ENCODE assay signal across 15 cellular contexts in genomic region chr2:30580394-30580793, GRCh38.
DNase-seq lines count a peak whose midpoint lies in the region; ATAC-seq and TF ChIP-seq lines count a peak whose summit lies in the region.
"Had no signal": no experiment of that assay in that cellular context is flagged by ENCODE, and none has a peak within 500 bp of the region (broad histone marks: within the 10 kb centered on the region; RNA-seq: fewer than 3 reads in every experiment).

No MANE protein-coding gene starts in this region.

- intact Hi-C loops in activated naive CD4-positive, alpha-beta T cell treated with anti-CD3 and anti-CD28 coated beads for 36 hours (cut with micrococcal nuclease), result no loop called here
- intact Hi-C loops in uterus (cut with DNase I; ENCODE audit: low total_unique reads), result no loop called here
- intact Hi-C loops in mucosa of descending colon (cut with DNase I, micrococcal nuclease), result no loop called here

- POLR2A ChIA-PET in WTC11 (lab: Charles Lee), result no interaction called here

- TF ChIP-seq POLR2A in uterus (IDR thresholded peaks at IDR 0.05), result no peak

- H3K27ac Mint-ChIP-seq in activated naive CD4-positive, alpha-beta T cell treated with anti-CD3 and anti-CD28 coated beads, Interleukin-2, amount 50 U/mL, for 24 hours, result peak overlapping the region; percentile 6
- H3K27ac Mint-ChIP-seq in activated naive CD4-positive, alpha-beta T cell treated with anti-CD3 and anti-CD28 coated beads for 36 hours, result no peak overlapping the region
- H3K27ac Mint-ChIP-seq in WTC11, result peak overlapping the region; percentile 3; the same call in 1 of the 2 replicates

- H3K9me3 ChIP-seq in uterus (no peaks in the 10 kb centered on the region), mucosa of descending colon (no peaks in the 10 kb centered on the region)
- H3K9me3 ChIP-seq: A549 had no signal

- H3K4me3 Mint-ChIP-seq in activated naive CD4-positive, alpha-beta T cell treated with anti-CD3 and anti-CD28 coated beads, Interleukin-2, amount 50 U/mL, for 24 hours, result no peak overlapping the region
- no peak overlapping the region for H3K4me3 Mint-ChIP-seq in activated naive CD4-positive, alpha-beta T cell treated with anti-CD3 and anti-CD28 coated beads for 36 hours
- H3K4me3 Mint-ChIP-seq in WTC11, result no peak overlapping the region
- H3K4me3 Mint-ChIP-seq: CD14-positive monocyte had no signal

- no peaks in the 10 kb centered on the region for H3K27me3 ChIP-seq in uterus

- H3K27ac ChIP-seq in uterus, result peak overlapping the region; percentile 37 to 79
- H3K27ac ChIP-seq: A549 had no signal

- no peaks in the 10 kb centered on the region for H3K36me3 ChIP-seq in uterus
- H3K36me3 ChIP-seq in mucosa of descending colon (ENCODE audit: low read depth), result no peaks in the 10 kb centered on the region

- no peak overlapping the region for H3K4me3 ChIP-seq in uterus
- H3K4me3 ChIP-seq in mucosa of descending colon, result no peak overlapping the region
- H3K4me3 ChIP-seq: A549 had no signal

- peaks cover 8% of the 10 kb centered on the region for H3K36me3 Mint-ChIP-seq in activated naive CD4-positive, alpha-beta T cell treated with anti-CD3 and anti-CD28 coated beads, Interleukin-2, amount 50 U/mL, for 24 hours
- H3K36me3 Mint-ChIP-seq in activated naive CD4-positive, alpha-beta T cell treated with anti-CD3 and anti-CD28 coated beads for 36 hours (ENCODE audit: low read depth), result peaks cover 8% of the 10 kb centered on the region
- H3K36me3 Mint-ChIP-seq in WTC11, result no peaks in the 10 kb centered on the region

- TF ChIP-seq CTCF in WTC11 (IDR thresholded peaks at IDR 0.05) (no peak), uterus (IDR thresholded peaks at IDR 0.05) (no peak), mucosa of descending colon (IDR thresholded peaks at IDR 0.05) (no peak)

- no peaks in the 10 kb centered on the region for H3K27me3 Mint-ChIP-seq in activated naive CD4-positive, alpha-beta T cell treated with anti-CD3 and anti-CD28 coated beads, Interleukin-2, amount 50 U/mL, for 24 hours
- H3K27me3 Mint-ChIP-seq in activated naive CD4-positive, alpha-beta T cell treated with anti-CD3 and anti-CD28 coated beads for 36 hours (ENCODE audit: low read depth), result no peaks in the 10 kb centered on the region
- no peaks in the 10 kb centered on the region for H3K27me3 Mint-ChIP-seq in WTC11 (ENCODE audit: low read depth)

- no peaks in the 10 kb centered on the region for H3K9me3 Mint-ChIP-seq in activated naive CD4-positive, alpha-beta T cell treated with anti-CD3 and anti-CD28 coated beads, Interleukin-2, amount 50 U/mL, for 24 hours
- H3K9me3 Mint-ChIP-seq in activated naive CD4-positive, alpha-beta T cell treated with anti-CD3 and anti-CD28 coated beads for 36 hours, result no peaks in the 10 kb centered on the region
- no peaks in the 10 kb centered on the region for H3K9me3 Mint-ChIP-seq in WTC11

- H3K4me1 Mint-ChIP-seq in activated naive CD4-positive, alpha-beta T cell treated with anti-CD3 and anti-CD28 coated beads, Interleukin-2, amount 50 U/mL, for 24 hours, result peaks cover 29% of the 10 kb centered on the region
- H3K4me1 Mint-ChIP-seq in activated naive CD4-positive, alpha-beta T cell treated with anti-CD3 and anti-CD28 coated beads for 36 hours (ENCODE audit: low read depth), result peaks cover 8% of the 10 kb centered on the region
- H3K4me1 Mint-ChIP-seq in WTC11, result peaks cover 28% of the 10 kb centered on the region

- H3K4me1 ChIP-seq in uterus (no peaks in the 10 kb centered on the region), mucosa of descending colon (ENCODE audit: low read depth) (no peaks in the 10 kb centered on the region)
- H3K4me1 ChIP-seq: A549 had no signal

- CTCF ChIA-PET in activated naive CD4-positive, alpha-beta T cell treated with anti-CD3 and anti-CD28 coated beads for 36 hours (lab: Charles Lee), result interaction anchor here (1.0 to 1.2 kb wide), 2 partner anchors 22 to 25 kb away, joined by 3 to 4 read pairs; no protein-coding TSS in a partner anchor
- CTCF ChIA-PET in WTC11 (lab: Charles Lee), result interaction anchor here (0.8 kb wide), 1 partner anchor 131 kb away, joined by 3 read pairs; no protein-coding TSS in a partner anchor

- DNase-seq in activated naive CD4-positive, alpha-beta T cell treated with anti-CD3 and anti-CD28 coated beads for 36 hours, result no peak
- peak; percentile 42 for DNase-seq in NCI-H82 (lab: John Stamatoyannopoulos, UW)
- no peak for DNase-seq in WTC11 (ENCODE audit: low spot score)
- DNase-seq in uterus, result no peak
- no peak for DNase-seq in RPMI8226
- no peak for DNase-seq in DMS153 (lab: John Stamatoyannopoulos, UW)
- no peak for DNase-seq in mucosa of descending colon
- DNase-seq: COR-L47, NCI-H1092 treated with DMSO at 0.1 percent for 48 hours, NCI-H1694 treated with DMSO at 0.1 percent for 48 hours, NCI-H446, SIG-M5 had no signal

- peak; percentile 47; the same call in 1 of the 2 replicates for ATAC-seq in WTC11
- no peak for ATAC-seq in mucosa of descending colon
- ATAC-seq: A549 had no signal

TF ChIP-seq in WTC11, 78 proteins besides CTCF, POLR2A, EP300 and RAD21:
- TF ChIP-seq, protein P1, sequence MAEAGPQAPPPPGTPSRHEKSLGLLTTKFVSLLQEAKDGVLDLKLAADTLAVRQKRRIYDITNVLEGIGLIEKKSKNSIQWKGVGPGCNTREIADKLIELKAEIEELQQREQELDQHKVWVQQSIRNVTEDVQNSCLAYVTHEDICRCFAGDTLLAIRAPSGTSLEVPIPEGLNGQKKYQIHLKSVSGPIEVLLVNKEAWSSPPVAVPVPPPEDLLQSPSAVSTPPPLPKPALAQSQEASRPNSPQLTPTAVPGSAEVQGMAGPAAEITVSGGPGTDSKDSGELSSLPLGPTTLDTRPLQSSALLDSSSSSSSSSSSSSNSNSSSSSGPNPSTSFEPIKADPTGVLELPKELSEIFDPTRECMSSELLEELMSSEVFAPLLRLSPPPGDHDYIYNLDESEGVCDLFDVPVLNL (CRISPR knock-in tag; IDR thresholded peaks at IDR 0.05; ENCODE audit: borderline replicate concordance, low read depth), result no peak
- TF ChIP-seq, protein P2, sequence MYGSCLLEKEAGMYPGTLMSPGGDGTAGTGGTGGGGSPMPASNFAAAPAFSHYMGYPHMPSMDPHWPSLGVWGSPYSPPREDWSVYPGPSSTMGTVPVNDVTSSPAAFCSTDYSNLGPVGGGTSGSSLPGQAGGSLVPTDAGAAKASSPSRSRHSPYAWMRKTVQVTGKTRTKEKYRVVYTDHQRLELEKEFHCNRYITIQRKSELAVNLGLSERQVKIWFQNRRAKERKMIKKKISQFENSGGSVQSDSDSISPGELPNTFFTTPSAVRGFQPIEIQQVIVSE (CRISPR knock-in tag; IDR thresholded peaks at IDR 0.05; ENCODE audit: borderline replicate concordance), result no peak
- TF ChIP-seq SMAD4 (CRISPR knock-in tag; IDR thresholded peaks at IDR 0.05), result no peak
